1 cellular context compared by ENCODE assay signal in genomic region chr19:40398417-40399056, GRCh38.
TF ChIP-seq lines count a peak whose summit lies in the region.

No MANE protein-coding gene starts in this region.

TF ChIP-seq in HepG2, 621 proteins besides CTCF, POLR2A, EP300 and RAD21:
- TF ChIP-seq PATZ1 (CRISPR knock-in tag; IDR thresholded peaks at IDR 0.05) (no peak), HNRNPUL1 (IDR thresholded peaks at IDR 0.05; ENCODE audit: low read depth, low read length) (no peak), SRF (IDR thresholded peaks at IDR 0.05; ENCODE audit: low read depth, low read length) (no peak), HOXA5 (CRISPR knock-in tag; IDR thresholded peaks at IDR 0.05) (no peak), MLLT10 (CRISPR knock-in tag; IDR thresholded peaks at IDR 0.05) (no peak), ISX (CRISPR knock-in tag; conservative IDR thresholded peaks at IDR 0.05) (no peak), SRSF9 (IDR thresholded peaks at IDR 0.05; ENCODE audit: borderline replicate concordance, insufficient read depth, low read depth, low read length, poor library complexity, severe bottlenecking) (no peak), ZNF550 (CRISPR knock-in tag; IDR thresholded peaks at IDR 0.05; ENCODE audit: borderline replicate concordance) (no peak), GRHL1 (CRISPR knock-in tag; conservative IDR thresholded peaks at IDR 0.05) (no peak), RBFOX2 (IDR thresholded peaks at IDR 0.05; ENCODE audit: low read depth, low read length) (no peak), ATF4 (CRISPR knock-in tag; IDR thresholded peaks at IDR 0.05) (no peak), ZBTB46 (CRISPR knock-in tag; IDR thresholded peaks at IDR 0.05; ENCODE audit: borderline replicate concordance) (no peak), DNMT3B (CRISPR knock-in tag; conservative IDR thresholded peaks at IDR 0.05) (no peak)
TF ChIP-seq in HepG2: peak in this region for 0.
